Comparison of ENCODE assay signal across 1 cellular context in genomic region chr16:55948230-55948629, GRCh38.
TF ChIP-seq lines count a peak whose summit lies in the region.

No MANE protein-coding gene starts in this region.

TF ChIP-seq in HEK293, 187 proteins besides CTCF, POLR2A, EP300 and RAD21 (continued from another document and continues in another):
- TF ChIP-seq ZNF148 (tag by site-specific recombination; IDR thresholded peaks at IDR 0.05; ENCODE audit: borderline replicate concordance) (no peak), ZNF23 (tag by site-specific recombination; IDR thresholded peaks at IDR 0.05; ENCODE audit: borderline replicate concordance) (no peak), FEZF1 (tag by site-specific recombination; IDR thresholded peaks at IDR 0.05) (peak; percentile 32; the same call in 1 of the 2 replicates), MYNN (tag by site-specific recombination; IDR thresholded peaks at IDR 0.05; ENCODE audit: borderline replicate concordance) (no peak), ZBTB10 (tag by site-specific recombination; IDR thresholded peaks at IDR 0.05) (no peak), SCRT2 (tag by site-specific recombination; IDR thresholded peaks at IDR 0.05) (no peak), ZNF544 (tag by site-specific recombination; IDR thresholded peaks at IDR 0.05) (no peak), AEBP2 (tag by site-specific recombination; IDR thresholded peaks at IDR 0.05; ENCODE audit: borderline replicate concordance) (no peak), ZNF677 (tag by site-specific recombination; IDR thresholded peaks at IDR 0.05) (no peak), WT1 (tag by site-specific recombination; IDR thresholded peaks at IDR 0.05) (peak; percentile 54), ZNF280C (tag by site-specific recombination; IDR thresholded peaks at IDR 0.05) (no peak), ZNF629 (tag by site-specific recombination; IDR thresholded peaks at IDR 0.05) (no peak), ZNF146 (tag by site-specific recombination; IDR thresholded peaks at IDR 0.05) (no peak), ZNF521 (tag by site-specific recombination; IDR thresholded peaks at IDR 0.05) (no peak), ZNF658 (tag by site-specific recombination; IDR thresholded peaks at IDR 0.05) (no peak), ZNF518A (tag by site-specific recombination; conservative IDR thresholded peaks at IDR 0.05; ENCODE audit: low read depth) (no peak), BCL6B (tag by site-specific recombination; IDR thresholded peaks at IDR 0.05) (no peak), ZNF785 (tag by site-specific recombination; IDR thresholded peaks at IDR 0.05) (no peak), HOXA7 (CRISPR knock-in tag; IDR thresholded peaks at IDR 0.05; ENCODE audit: borderline replicate concordance) (no peak), ZBTB11 (tag by site-specific recombination; conservative IDR thresholded peaks at IDR 0.05; ENCODE audit: low read depth) (no peak), ZNF530 (tag by site-specific recombination; IDR thresholded peaks at IDR 0.05; ENCODE audit: low read depth) (no peak)
- TF ChIP-seq, protein P1, sequence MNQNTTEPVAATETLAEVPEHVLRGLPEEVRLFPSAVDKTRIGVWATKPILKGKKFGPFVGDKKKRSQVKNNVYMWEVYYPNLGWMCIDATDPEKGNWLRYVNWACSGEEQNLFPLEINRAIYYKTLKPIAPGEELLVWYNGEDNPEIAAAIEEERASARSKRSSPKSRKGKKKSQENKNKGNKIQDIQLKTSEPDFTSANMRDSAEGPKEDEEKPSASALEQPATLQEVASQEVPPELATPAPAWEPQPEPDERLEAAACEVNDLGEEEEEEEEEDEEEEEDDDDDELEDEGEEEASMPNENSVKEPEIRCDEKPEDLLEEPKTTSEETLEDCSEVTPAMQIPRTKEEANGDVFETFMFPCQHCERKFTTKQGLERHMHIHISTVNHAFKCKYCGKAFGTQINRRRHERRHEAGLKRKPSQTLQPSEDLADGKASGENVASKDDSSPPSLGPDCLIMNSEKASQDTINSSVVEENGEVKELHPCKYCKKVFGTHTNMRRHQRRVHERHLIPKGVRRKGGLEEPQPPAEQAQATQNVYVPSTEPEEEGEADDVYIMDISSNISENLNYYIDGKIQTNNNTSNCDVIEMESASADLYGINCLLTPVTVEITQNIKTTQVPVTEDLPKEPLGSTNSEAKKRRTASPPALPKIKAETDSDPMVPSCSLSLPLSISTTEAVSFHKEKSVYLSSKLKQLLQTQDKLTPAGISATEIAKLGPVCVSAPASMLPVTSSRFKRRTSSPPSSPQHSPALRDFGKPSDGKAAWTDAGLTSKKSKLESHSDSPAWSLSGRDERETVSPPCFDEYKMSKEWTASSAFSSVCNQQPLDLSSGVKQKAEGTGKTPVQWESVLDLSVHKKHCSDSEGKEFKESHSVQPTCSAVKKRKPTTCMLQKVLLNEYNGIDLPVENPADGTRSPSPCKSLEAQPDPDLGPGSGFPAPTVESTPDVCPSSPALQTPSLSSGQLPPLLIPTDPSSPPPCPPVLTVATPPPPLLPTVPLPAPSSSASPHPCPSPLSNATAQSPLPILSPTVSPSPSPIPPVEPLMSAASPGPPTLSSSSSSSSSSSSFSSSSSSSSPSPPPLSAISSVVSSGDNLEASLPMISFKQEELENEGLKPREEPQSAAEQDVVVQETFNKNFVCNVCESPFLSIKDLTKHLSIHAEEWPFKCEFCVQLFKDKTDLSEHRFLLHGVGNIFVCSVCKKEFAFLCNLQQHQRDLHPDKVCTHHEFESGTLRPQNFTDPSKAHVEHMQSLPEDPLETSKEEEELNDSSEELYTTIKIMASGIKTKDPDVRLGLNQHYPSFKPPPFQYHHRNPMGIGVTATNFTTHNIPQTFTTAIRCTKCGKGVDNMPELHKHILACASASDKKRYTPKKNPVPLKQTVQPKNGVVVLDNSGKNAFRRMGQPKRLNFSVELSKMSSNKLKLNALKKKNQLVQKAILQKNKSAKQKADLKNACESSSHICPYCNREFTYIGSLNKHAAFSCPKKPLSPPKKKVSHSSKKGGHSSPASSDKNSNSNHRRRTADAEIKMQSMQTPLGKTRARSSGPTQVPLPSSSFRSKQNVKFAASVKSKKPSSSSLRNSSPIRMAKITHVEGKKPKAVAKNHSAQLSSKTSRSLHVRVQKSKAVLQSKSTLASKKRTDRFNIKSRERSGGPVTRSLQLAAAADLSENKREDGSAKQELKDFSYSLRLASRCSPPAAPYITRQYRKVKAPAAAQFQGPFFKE (tag by site-specific recombination; IDR thresholded peaks at IDR 0.05; ENCODE audit: borderline replicate concordance): no peak
- TF ChIP-seq, protein P2, sequence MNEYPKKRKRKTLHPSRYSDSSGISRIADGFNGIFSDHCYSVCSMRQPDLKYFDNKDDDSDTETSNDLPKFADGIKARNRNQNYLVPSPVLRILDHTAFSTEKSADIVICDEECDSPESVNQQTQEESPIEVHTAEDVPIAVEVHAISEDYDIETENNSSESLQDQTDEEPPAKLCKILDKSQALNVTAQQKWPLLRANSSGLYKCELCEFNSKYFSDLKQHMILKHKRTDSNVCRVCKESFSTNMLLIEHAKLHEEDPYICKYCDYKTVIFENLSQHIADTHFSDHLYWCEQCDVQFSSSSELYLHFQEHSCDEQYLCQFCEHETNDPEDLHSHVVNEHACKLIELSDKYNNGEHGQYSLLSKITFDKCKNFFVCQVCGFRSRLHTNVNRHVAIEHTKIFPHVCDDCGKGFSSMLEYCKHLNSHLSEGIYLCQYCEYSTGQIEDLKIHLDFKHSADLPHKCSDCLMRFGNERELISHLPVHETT (tag by site-specific recombination; IDR thresholded peaks at IDR 0.05): no peak
